ENCODE assay signal across 27 cellular contexts in the genomic region with DNA sequence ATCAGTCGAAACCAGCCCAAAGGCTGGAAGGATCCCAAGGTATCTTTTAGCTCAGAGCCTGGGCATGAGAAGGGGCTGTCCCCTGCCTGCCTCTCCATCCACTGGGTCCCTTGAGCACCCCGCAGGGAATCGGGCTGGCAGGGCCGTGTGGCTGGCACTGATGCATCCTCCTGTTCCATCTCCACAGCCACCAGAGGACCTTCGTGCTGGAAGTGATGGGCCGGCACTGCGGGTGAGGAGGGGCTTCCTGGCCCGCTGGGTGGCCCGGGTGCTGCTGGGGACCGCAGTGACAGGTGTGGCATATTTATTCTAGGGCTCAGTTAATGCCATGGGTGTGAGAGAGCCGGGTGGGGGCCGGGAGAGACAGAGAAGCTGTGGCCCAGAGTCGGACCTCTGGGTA. TPM values are rescaled to one million over a fixed set of nuclear protein-coding genes. Genes with fewer than 3 reads are reported as not detected.
DNase-seq lines count a peak whose midpoint lies in the region; ATAC-seq, FAIRE-seq and TF ChIP-seq lines count a peak whose summit lies in the region.
"Had no signal": no experiment of that assay in that cellular context is flagged by ENCODE, and none has a peak within 500 bp of the region (broad histone marks: within the 10 kb centered on the region; RNA-seq: fewer than 3 reads in every experiment).

No MANE protein-coding gene starts in this region.

- H3K36me3 Mint-ChIP-seq in activated naive CD4-positive, alpha-beta T cell treated with anti-CD3 and anti-CD28 coated beads, Interleukin-2, amount 50 U/mL, for 72 hours, result peaks cover 0 to 7% of the 10 kb centered on the region in 2 donors
- H3K36me3 Mint-ChIP-seq in stimulated activated effector memory CD8-positive, alpha-beta T cell treated with anti-CD3 and anti-CD28 coated beads, Interleukin-12 subunit alpha, Interleukin-12 subunit beta, amount 100 ng/mL, for 72 hours, result peaks cover 42% of the 10 kb centered on the region

- no peak overlapping the region for H2BK120ac ChIP-seq in H1 (replicated peaks; ENCODE audit: low read depth, low read length)

- H3K27me3 ChIP-seq in H1 (replicated peaks in 1 of 4; ENCODE audit: control insufficient read depth in 3 of 4, extremely low read depth in 1 of 4, insufficient read depth in 3 of 4, low read length in 3 of 4) (no peaks in the 10 kb centered on the region), MM.1S (replicated peaks; ENCODE audit: insufficient read depth, low read length) (no peaks in the 10 kb centered on the region)
- H3K27me3 ChIP-seq: BE2C, BLaER1 had no signal

- no peak overlapping the region for H3K4me2 ChIP-seq in H1 (ENCODE audit: insufficient read depth in 1 of 2, low read depth in 2 of 2, low read length in 2 of 2)
- no peak overlapping the region for H3K4me2 ChIP-seq in MM.1S (ENCODE audit: low read depth, low read length)
- H3K4me2 ChIP-seq: A549, BLaER1 had no signal

- H3K79me2 ChIP-seq in H1 (ENCODE audit: control insufficient read depth in 1 of 2, insufficient read depth in 2 of 2, low read length in 2 of 2), result no peaks in the 10 kb centered on the region
- peaks cover 13% of the 10 kb centered on the region; the same call in 1 of the 2 replicates for H3K79me2 ChIP-seq in MM.1S (ENCODE audit: low read length)

- H3K4ac ChIP-seq in H1 (replicated peaks; ENCODE audit: insufficient read length, low read depth, low read length), result no peak overlapping the region

- H3K36me3 ChIP-seq in H1 (ENCODE audit: control insufficient read depth in 2 of 4, insufficient read depth in 4 of 4, low read length in 3 of 4), result peaks cover 0 to 27% (median 11%) of the 10 kb centered on the region in 4 experiments; a peak in 6 of 8 replicates
- H3K36me3 ChIP-seq in MM.1S (replicated peaks; ENCODE audit: insufficient read depth, low read length), result peaks cover 10% of the 10 kb centered on the region; the same call in 1 of the 2 replicates
- H3K36me3 ChIP-seq: BE2C had no signal

- no peak overlapping the region for H3K56ac ChIP-seq in H1 (replicated peaks; ENCODE audit: insufficient read length, low read depth, low read length)

- no peak for ATAC-seq in activated naive CD4-positive, alpha-beta T cell treated with anti-CD3 and anti-CD28 coated beads, Interleukin-2, amount 50 U/mL, for 72 hours
- no peak for ATAC-seq in stimulated activated effector memory CD8-positive, alpha-beta T cell treated with anti-CD3 and anti-CD28 coated beads, Interleukin-12 subunit alpha, Interleukin-12 subunit beta, amount 100 ng/mL, for 72 hours
- no peak for ATAC-seq in HG02884 (IDR thresholded peaks at IDR 0.05; ENCODE audit: unreplicated experiment)
- ATAC-seq: A549 had no signal

- POLR2A ChIA-PET in H1 (lab: Charles Lee; ENCODE audit: partially characterized antibody), result interaction anchor here (0.9 to 1.9 kb wide), 2 partner anchors 14 to 18 kb away, joined by 3 to 4 read pairs; no protein-coding TSS in a partner anchor

- no peaks in the 10 kb centered on the region for H3K9me3 ChIP-seq in H1 (ENCODE audit: insufficient read depth in 2 of 2, low read depth in 1 of 2, low read length in 1 of 2)
- no peaks in the 10 kb centered on the region for H3K9me3 ChIP-seq in MM.1S (replicated peaks; ENCODE audit: insufficient read depth, low read length)
- H3K9me3 ChIP-seq: A549, BE2C, BLaER1 had no signal

- H4K91ac ChIP-seq in H1 (replicated peaks; ENCODE audit: insufficient read length, low read length), result no peak overlapping the region

- no peak overlapping the region for H3K27ac ChIP-seq in H1 (ENCODE audit: low read depth, low read length)
- no peak overlapping the region for H3K27ac ChIP-seq in MM.1S (ENCODE audit: low read length)
- H3K27ac ChIP-seq: 22Rv1, A549, BLaER1 had no signal

- no peak overlapping the region for H2AFZ ChIP-seq in H1 (ENCODE audit: low read length)
- no peak overlapping the region for H2AFZ ChIP-seq in MM.1S (ENCODE audit: low read length)

- no peaks in the 10 kb centered on the region for H3K4me1 Mint-ChIP-seq in stimulated activated effector memory CD8-positive, alpha-beta T cell treated with anti-CD3 and anti-CD28 coated beads, Interleukin-12 subunit alpha, Interleukin-12 subunit beta, amount 100 ng/mL, for 72 hours
- H3K4me1 Mint-ChIP-seq: CD14-positive monocyte had no signal

- H3K79me1 ChIP-seq in H1 (ENCODE audit: low read depth, low read length), result no peaks in the 10 kb centered on the region; the same call in 1 of the 2 replicates

- H4K20me1 ChIP-seq in H1 (replicated peaks in 1 of 2; ENCODE audit: control insufficient read depth in 1 of 2, insufficient read depth in 2 of 2, low read length in 2 of 2) (peaks cover 0 to 14% of the 10 kb centered on the region in 2 experiments), MM.1S (ENCODE audit: insufficient read depth, low read length) (no peaks in the 10 kb centered on the region)

- no peak overlapping the region for H4K5ac ChIP-seq in H1 (ENCODE audit: insufficient read length, low read depth, low read length)

- H3K14ac ChIP-seq in H1 (ENCODE audit: insufficient read length), result no peak overlapping the region

- no peak for DNase-seq in activated naive CD4-positive, alpha-beta T cell treated with anti-CD3 and anti-CD28 coated beads, Interleukin-2, amount 50 U/mL, for 72 hours (ENCODE audit: low spot score in 2 of 2)
- no peak for DNase-seq in activated naive CD4-positive, alpha-beta T cell (lab: John Stamatoyannopoulos, UW)
- no peak for DNase-seq in H1 (ENCODE audit: low read depth in 1 of 2, low spot score in 2 of 2)
- DNase-seq in stimulated activated effector memory CD8-positive, alpha-beta T cell treated with anti-CD3 and anti-CD28 coated beads, Interleukin-12 subunit alpha, Interleukin-12 subunit beta, amount 100 ng/mL, for 72 hours (ENCODE audit: low spot score in 2 of 2), result no peak
- DNase-seq in MM.1S, result no peak
- DNase-seq: BE2C; C1 segment of cervical spinal cord; CD4-positive, alpha-beta memory T cell; CD4-positive, CD25-positive, alpha-beta regulatory T cell; CD8-positive, alpha-beta memory T cell; COR-L47; DMS 273 treated with DMSO at 0.1 percent for 48 hours; DMS153; DMS53; DMS79; DND-41; EL; GDM1 had no signal

- H3K4me3 ChIP-seq in H1 (ENCODE audit: extremely low read depth in 1 of 4, insufficient read depth in 2 of 4, low read depth in 3 of 4, low read length in 4 of 4) (no peak overlapping the region), MM.1S (ENCODE audit: low read length) (no peak overlapping the region)
- H3K4me3 ChIP-seq: A549, BLaER1 had no signal

- no peak for TF ChIP-seq POLR2A in H1 (IDR thresholded peaks at IDR 0.05; ENCODE audit: control extremely low read depth in 1 of 2, low read depth in 2 of 2, low read length in 2 of 2)

- no peak overlapping the region for H3K4me3 Mint-ChIP-seq in stimulated activated effector memory CD8-positive, alpha-beta T cell treated with anti-CD3 and anti-CD28 coated beads, Interleukin-12 subunit alpha, Interleukin-12 subunit beta, amount 100 ng/mL, for 72 hours
- H3K4me3 Mint-ChIP-seq: CD14-positive monocyte; CD4-positive, alpha-beta memory T cell; CD4-positive, CD25-positive, alpha-beta regulatory T cell; CD8-positive, alpha-beta memory T cell had no signal

- H3K27ac Mint-ChIP-seq in activated naive CD4-positive, alpha-beta T cell treated with anti-CD3 and anti-CD28 coated beads, Interleukin-2, amount 50 U/mL, for 72 hours, result peak overlapping the region; percentile 46 to 60
- peak overlapping the region; percentile 43 for H3K27ac Mint-ChIP-seq in stimulated activated effector memory CD8-positive, alpha-beta T cell treated with anti-CD3 and anti-CD28 coated beads, Interleukin-12 subunit alpha, Interleukin-12 subunit beta, amount 100 ng/mL, for 72 hours
- H3K27ac Mint-ChIP-seq: CD14-positive monocyte; CD4-positive, alpha-beta memory T cell; CD4-positive, CD25-positive, alpha-beta regulatory T cell had no signal

- no peak for FAIRE-seq in H1 (lab: Jason Lieb, UNC)
- FAIRE-seq: A549, GM12891 had no signal

- H3F3A ChIP-seq in MM.1S (ENCODE audit: insufficient read depth, low read length), result no peaks in the 10 kb centered on the region

- no peak for TF ChIP-seq CTCF in H1 (IDR thresholded peaks at IDR 0.05; ENCODE audit: control extremely low read depth in 1 of 3, insufficient read depth in 1 of 3, low read depth in 1 of 3, low read length in 3 of 3)
- no peak for TF ChIP-seq CTCF in MM.1S (IDR thresholded peaks at IDR 0.05; ENCODE audit: low read length)

- H3K4me1 ChIP-seq in H1 (replicated peaks in 1 of 4; ENCODE audit: control insufficient read depth in 3 of 4, insufficient read depth in 4 of 4, low read length in 3 of 4) (no peaks in the 10 kb centered on the region), MM.1S (ENCODE audit: low read length) (no peaks in the 10 kb centered on the region)
- H3K4me1 ChIP-seq: A549, BE2C had no signal

- H3K9me3 Mint-ChIP-seq in activated naive CD4-positive, alpha-beta T cell treated with anti-CD3 and anti-CD28 coated beads, Interleukin-2, amount 50 U/mL, for 72 hours, result no peaks in the 10 kb centered on the region
- no peaks in the 10 kb centered on the region for H3K9me3 Mint-ChIP-seq in stimulated activated effector memory CD8-positive, alpha-beta T cell treated with anti-CD3 and anti-CD28 coated beads, Interleukin-12 subunit alpha, Interleukin-12 subunit beta, amount 100 ng/mL, for 72 hours
- H3K9me3 Mint-ChIP-seq: CD14-positive monocyte; CD4-positive, alpha-beta memory T cell; CD4-positive, CD25-positive, alpha-beta regulatory T cell; CD8-positive, alpha-beta memory T cell had no signal

- H3K9me2 ChIP-seq in MM.1S (replicated peaks; ENCODE audit: insufficient read depth, low read length), result no peaks in the 10 kb centered on the region

- CTCF ChIA-PET in H1 (lab: Charles Lee; ENCODE audit: partially characterized antibody), result interaction anchor here (1.0 kb wide), 1 partner anchor 12 kb away, joined by 3 read pairs; no protein-coding TSS in a partner anchor

- WGBS in H1 (ENCODE audit: extremely low coverage in 1 of 2, insufficient coverage in 1 of 2, insufficient read length in 1 of 2, insufficient replicate concordance in 2 of 2, low coverage in 1 of 2, low lambda C conversion rate in 2 of 2, missing lambda C conversion rate in 1 of 2), 2 experiments, result 94% methylated on average over 12 of the region's 13 CpGs; no CpG with 5 or more reads in 1 of the 2 experiments

- no peak overlapping the region for H2AK5ac ChIP-seq in H1 (ENCODE audit: low read depth, low read length)

- H3K18ac ChIP-seq in H1 (ENCODE audit: extremely low read depth, low read length), result no peak overlapping the region

- no peak overlapping the region for H3K23ac ChIP-seq in H1 (ENCODE audit: insufficient read length)

- H2BK12ac ChIP-seq in H1 (ENCODE audit: low read depth, low read length), result no peak overlapping the region

- peak overlapping the region; percentile 51; the same call in 1 of the 2 replicates for H4K8ac ChIP-seq in H1 (ENCODE audit: extremely low read depth, insufficient read depth, low read length)

- no peak overlapping the region for H2BK20ac ChIP-seq in H1 (ENCODE audit: low read length)

- no peak for TF ChIP-seq RAD21 in H1 (IDR thresholded peaks at IDR 0.05 in 1 of 2, conservative IDR thresholded peaks at IDR 0.05 in 1 of 2; ENCODE audit: low read depth in 2 of 2, low read length in 2 of 2)

- H3K9ac ChIP-seq in H1 (replicated peaks in 1 of 4; ENCODE audit: extremely low read depth in 1 of 4, low read depth in 3 of 4, low read length in 3 of 4) (no peak overlapping the region), MM.1S (ENCODE audit: low read length) (no peak overlapping the region)
- H3K9ac ChIP-seq: BLaER1 had no signal

- H3K23me2 ChIP-seq in H1 (ENCODE audit: low read depth, low read length), result no peaks in the 10 kb centered on the region

- H2BK15ac ChIP-seq in H1 (ENCODE audit: low read length), result no peak overlapping the region

- H2BK5ac ChIP-seq in H1 (ENCODE audit: low read depth, low read length), result no peak overlapping the region

- TF ChIP-seq EP300 in H1 (IDR thresholded peaks at IDR 0.05; ENCODE audit: borderline replicate concordance in 1 of 2, low read depth in 2 of 2, low read length in 2 of 2), result no peak

RNA-seq across cellular contexts. Expression of gene PFKL, which starts 13.6 kb away (rescaled TPM):
- total RNA-seq in activated naive CD4-positive, alpha-beta T cell treated with anti-CD3 and anti-CD28 coated beads, Interleukin-2, amount 50 U/mL, for 72 hours, result 100 to 1,000 TPM in 1 of 2 donors, 10 to 100 TPM in 1; 88.8 to 223 TPM
- total RNA-seq in H1 (2021; fragmentation: NEBNext Ultra II Directional; extraction: Animal tissue kit (Norgen Biotek cat#: 25700)), result 76.7 and 82.3 TPM in 2 replicates
- 80.2 and 106 TPM in 2 replicates for polyA plus RNA-seq in H1 (2011; rRNA removed)
- polyA plus RNA-seq in H1 (2011; cell fraction: cytosol; rRNA removed), result 87.2 TPM
- 210 TPM for polyA plus RNA-seq in H1 (2011; cell fraction: nucleus; rRNA removed)
- 40.8 to 95.9 TPM (median 88.0 TPM) in 4 replicates for polyA plus RNA-seq in H1 (2012, experiment 1 of 2)
- polyA plus RNA-seq in H1 (2012, experiment 2 of 2), result 60.1 TPM
- 42.3 TPM for polyA plus RNA-seq in H1 (2013, experiment 1 of 2)
- 40.2 TPM for polyA plus RNA-seq in H1 (2013, experiment 2 of 2)
- polyA minus RNA-seq in H1 (2011; rRNA and poly(A)+ RNA removed), result 32.1 and 43.0 TPM in 2 replicates
- polyA minus RNA-seq in H1 (2011; cell fraction: cytosol; rRNA and poly(A)+ RNA removed), result 45.9 TPM
- 49.0 TPM for polyA minus RNA-seq in H1 (2011; cell fraction: nucleus; rRNA and poly(A)+ RNA removed)

RNA-seq across cellular contexts. Expression of gene CFAP410, which starts 25.7 kb away (rescaled TPM):
- total RNA-seq in activated naive CD4-positive, alpha-beta T cell treated with anti-CD3 and anti-CD28 coated beads, Interleukin-2, amount 50 U/mL, for 72 hours, result 10 to 100 TPM; 16.5 to 17.3 TPM
- total RNA-seq in H1 (2021; fragmentation: NEBNext Ultra II Directional; extraction: Animal tissue kit (Norgen Biotek cat#: 25700)), result 10.6 and 11.6 TPM in 2 replicates
- polyA plus RNA-seq in H1 (2011; rRNA removed), result 12.0 and 20.5 TPM in 2 replicates
- 14.8 TPM for polyA plus RNA-seq in H1 (2011; cell fraction: cytosol; rRNA removed)
- polyA plus RNA-seq in H1 (2011; cell fraction: nucleus; rRNA removed), result 59.6 TPM
- 6.5 to 11.7 TPM (median 11.0 TPM) in 4 replicates for polyA plus RNA-seq in H1 (2012, experiment 1 of 2)
- polyA plus RNA-seq in H1 (2012, experiment 2 of 2), result 5.2 TPM
- 9.3 TPM for polyA plus RNA-seq in H1 (2013, experiment 1 of 2)
- polyA plus RNA-seq in H1 (2013, experiment 2 of 2), result 7.4 TPM
- polyA minus RNA-seq in H1 (2011; rRNA and poly(A)+ RNA removed), result 2.4 and 2.6 TPM in 2 replicates
- polyA minus RNA-seq in H1 (2011; cell fraction: cytosol; rRNA and poly(A)+ RNA removed), result 4.1 TPM
- 7.8 TPM for polyA minus RNA-seq in H1 (2011; cell fraction: nucleus; rRNA and poly(A)+ RNA removed)

RNA-seq across cellular contexts. Expression of gene AIRE, which starts 27.8 kb away (rescaled TPM):
- total RNA-seq in activated naive CD4-positive, alpha-beta T cell treated with anti-CD3 and anti-CD28 coated beads, Interleukin-2, amount 50 U/mL, for 72 hours, result not detected
- total RNA-seq in H1 (2021; fragmentation: NEBNext Ultra II Directional; extraction: Animal tissue kit (Norgen Biotek cat#: 25700)), result 0.10 TPM in 1 of 2 replicates, not detected in the other
- 0.09 and 0.20 TPM in 2 replicates for polyA plus RNA-seq in H1 (2011; rRNA removed)
- 0.10 TPM for polyA plus RNA-seq in H1 (2011; cell fraction: cytosol; rRNA removed)
- polyA plus RNA-seq in H1 (2011; cell fraction: nucleus; rRNA removed), result 1.0 TPM
- 0.16 to 0.23 TPM (median 0.20 TPM) in 3 of 4 replicates, not detected in the other for polyA plus RNA-seq in H1 (2012, experiment 1 of 2)
- 0.09 TPM for polyA plus RNA-seq in H1 (2012, experiment 2 of 2)
- 0.02 TPM for polyA plus RNA-seq in H1 (2013, experiment 1 of 2)
- not detected for polyA plus RNA-seq in H1 (2013, experiment 2 of 2)
- polyA minus RNA-seq in H1 (2011; rRNA and poly(A)+ RNA removed), result 0.06 and 0.10 TPM in 2 replicates
- polyA minus RNA-seq in H1 (2011; cell fraction: cytosol; rRNA and poly(A)+ RNA removed), result not detected
- polyA minus RNA-seq in H1 (2011; cell fraction: nucleus; rRNA and poly(A)+ RNA removed), result 0.30 TPM
- total RNA-seq: A172; CD4-positive, alpha-beta memory T cell; CD8-positive, alpha-beta memory T cell; Daoy had no signal
- polyA plus RNA-seq: A549, CD14-positive monocyte had no signal

RNA-seq across cellular contexts. Expression of gene TRPM2, which starts 40.0 kb away (rescaled TPM):
- 10 to 100 TPM in 1 of 2 donors, 1 to 10 TPM in 1; 8.5 to 16.3 TPM for total RNA-seq in activated naive CD4-positive, alpha-beta T cell treated with anti-CD3 and anti-CD28 coated beads, Interleukin-2, amount 50 U/mL, for 72 hours
- 0.28 and 0.36 TPM in 2 replicates for total RNA-seq in H1 (2021; fragmentation: NEBNext Ultra II Directional; extraction: Animal tissue kit (Norgen Biotek cat#: 25700))
- polyA plus RNA-seq in H1 (2011; rRNA removed), result 0.17 and 0.27 TPM in 2 replicates
- polyA plus RNA-seq in H1 (2011; cell fraction: cytosol; rRNA removed), result 0.27 TPM
- 0.64 TPM for polyA plus RNA-seq in H1 (2011; cell fraction: nucleus; rRNA removed)
- polyA plus RNA-seq in H1 (2012, experiment 1 of 2), result 0.13 to 0.59 TPM (median 0.25 TPM) in 4 replicates
- polyA plus RNA-seq in H1 (2012, experiment 2 of 2), result 0.10 TPM
- 0.30 TPM for polyA plus RNA-seq in H1 (2013, experiment 1 of 2)
- 0.15 TPM for polyA plus RNA-seq in H1 (2013, experiment 2 of 2)
- 0.17 and 0.22 TPM in 2 replicates for polyA minus RNA-seq in H1 (2011; rRNA and poly(A)+ RNA removed)
- polyA minus RNA-seq in H1 (2011; cell fraction: cytosol; rRNA and poly(A)+ RNA removed), result 1.5 TPM
- 1.2 TPM for polyA minus RNA-seq in H1 (2011; cell fraction: nucleus; rRNA and poly(A)+ RNA removed)
- total RNA-seq: G401 had no signal

RNA-seq across cellular contexts. Expression of gene DNMT3L, which starts 51.8 kb away (rescaled TPM):
- not detected for total RNA-seq in activated naive CD4-positive, alpha-beta T cell treated with anti-CD3 and anti-CD28 coated beads, Interleukin-2, amount 50 U/mL, for 72 hours
- total RNA-seq in H1 (2021; fragmentation: NEBNext Ultra II Directional; extraction: Animal tissue kit (Norgen Biotek cat#: 25700)), result not detected in 2 replicates
- 0.06 and 0.30 TPM in 2 replicates for polyA plus RNA-seq in H1 (2011; rRNA removed)
- polyA plus RNA-seq in H1 (2011; cell fraction: cytosol; rRNA removed), result 0.05 TPM
- 0.13 TPM for polyA plus RNA-seq in H1 (2011; cell fraction: nucleus; rRNA removed)
- polyA plus RNA-seq in H1 (2012, experiment 1 of 2), result not detected in 4 replicates
- not detected for polyA plus RNA-seq in H1 (2012, experiment 2 of 2)
- 0.12 TPM for polyA plus RNA-seq in H1 (2013, experiment 1 of 2)
- polyA plus RNA-seq in H1 (2013, experiment 2 of 2), result 0.09 TPM
- 0.28 TPM in 1 of 2 replicates, not detected in the other for polyA minus RNA-seq in H1 (2011; rRNA and poly(A)+ RNA removed)
- polyA minus RNA-seq in H1 (2011; cell fraction: cytosol; rRNA and poly(A)+ RNA removed), result not detected
- not detected for polyA minus RNA-seq in H1 (2011; cell fraction: nucleus; rRNA and poly(A)+ RNA removed)
- total RNA-seq: A172; CD4-positive, alpha-beta memory T cell; CD4-positive, CD25-positive, alpha-beta regulatory T cell; CD8-positive, alpha-beta memory T cell; Daoy had no signal
- polyA plus RNA-seq: A549; CD14-positive monocyte; CD4-positive, alpha-beta memory T cell; CD4-positive, CD25-positive, alpha-beta regulatory T cell; CD8-positive, alpha-beta memory T cell had no signal
